13 cellular contexts compared by ENCODE assay signal in genomic region chr6:87772597-87773530, GRCh38.
DNase-seq lines count a peak whose midpoint lies in the region; ATAC-seq and TF ChIP-seq lines count a peak whose summit lies in the region.
"Had no signal": no experiment of that assay in that cellular context is flagged by ENCODE, and none has a peak within 500 bp of the region (broad histone marks: within the 10 kb centered on the region; RNA-seq: fewer than 3 reads in every experiment).

No MANE protein-coding gene starts in this region.

- TF ChIP-seq CTCF in AG10803 (conservative IDR thresholded peaks at IDR 0.05; ENCODE audit: low read length) (no peak), HFF-Myc (IDR thresholded peaks at IDR 0.05; ENCODE audit: low read depth, low read length, missing control alignments) (no peak), SK-N-SH (IDR thresholded peaks at IDR 0.05) (no peak), left lung (IDR thresholded peaks at IDR 0.05) (no peak), suprapubic skin (IDR thresholded peaks at IDR 0.05) (no peak)

- 47% methylated on average over 6 of the region's 6 CpGs for WGBS in SK-N-SH (ENCODE audit: low lambda C conversion rate)
- 71% methylated on average over 6 of the region's 6 CpGs for WGBS in suprapubic skin

- no peak overlapping the region for H3K9ac ChIP-seq in SK-N-SH

- no peak overlapping the region for H3K4me3 ChIP-seq in AG10803 (ENCODE audit: low read length)
- H3K4me3 ChIP-seq in HFF-Myc (replicated peaks; ENCODE audit: low read depth, low read length), result no peak overlapping the region
- 0 out of 4 replicates have a peak overlapping the region, but pooled peaks of 1 of the 2 experiments have one; percentile 7 for H3K4me3 ChIP-seq in SK-N-SH (ENCODE audit: low read depth in 2 of 2, low read length in 1 of 2)
- H3K4me3 ChIP-seq in left lung, result no peak overlapping the region
- H3K4me3 ChIP-seq in suprapubic skin, result no peak overlapping the region
- H3K4me3 ChIP-seq: mucosa of descending colon, PC-9, stomach had no signal

- H3K9me2 ChIP-seq in SK-N-SH, result no peaks in the 10 kb centered on the region

- POLR2A ChIA-PET in SK-N-SH (lab: Yijun Ruan, JAX), result interaction anchor here (0.9 to 1.9 kb wide), 2 partner anchors 71 to 75 kb away, joined by 4 to 12 read pairs; partner anchors contain the start of gene AKIRIN2

- H3K4me1 ChIP-seq in SK-N-SH (ENCODE audit: control insufficient read depth in 1 of 2, insufficient read depth in 2 of 2, low read depth in 1 of 2, low read length in 1 of 2) (peaks cover 0 to 9% of the 10 kb centered on the region in 2 experiments; a peak in 2 of 4 replicates), left lung (no peaks in the 10 kb centered on the region), suprapubic skin (no peaks in the 10 kb centered on the region)

- H3K36me3 ChIP-seq in SK-N-SH (replicated peaks in 1 of 2; ENCODE audit: control insufficient read depth in 1 of 2, insufficient read depth in 2 of 2, low read length in 1 of 2) (no peaks in the 10 kb centered on the region), left lung (no peaks in the 10 kb centered on the region), suprapubic skin (no peaks in the 10 kb centered on the region)
- H3K36me3 ChIP-seq: stomach had no signal

- H3K79me2 ChIP-seq in SK-N-SH (ENCODE audit: insufficient read depth), result no peaks in the 10 kb centered on the region

- H3K9me3 ChIP-seq in SK-N-SH (no peaks in the 10 kb centered on the region), left lung (no peaks in the 10 kb centered on the region), suprapubic skin (no peaks in the 10 kb centered on the region)
- H3K9me3 ChIP-seq: mucosa of descending colon, stomach had no signal

- TF ChIP-seq EP300 in SK-N-SH (IDR thresholded peaks at IDR 0.05; ENCODE audit: borderline replicate concordance in 1 of 2, low read depth in 1 of 2, low read length in 1 of 2) (peak in 1 of 2 experiments; percentile 42; a peak in 1 of 4 replicates), suprapubic skin (IDR thresholded peaks at IDR 0.05) (no peak)

- CTCF ChIA-PET in SK-N-SH (lab: Yijun Ruan, JAX), result interaction anchor here (1.2 to 1.5 kb wide), 2 partner anchors 10 to 59 kb away, joined by 3 to 4 read pairs; no protein-coding TSS in a partner anchor

- DNase-seq in AG10803 (ENCODE audit: low read depth), result peak; percentile 54
- peak; percentile 88 for DNase-seq in HFF-Myc (ENCODE audit: extremely low read depth, low read depth)
- peak; percentile 55 for DNase-seq in SK-N-SH
- no peak for DNase-seq in left lung
- DNase-seq in suprapubic skin (ENCODE audit: low spot score in 2 of 2), result no peak
- no peak for DNase-seq in AML-193 (lab: John Stamatoyannopoulos, UW)
- DNase-seq in COLO668 (lab: John Stamatoyannopoulos, UW; ENCODE audit: unreplicated experiment), result no peak
- DNase-seq: activated CD4-positive, alpha-beta memory T cell treated with anti-CD3 and anti-CD28 coated beads, Interleukin-2, amount 10 ng/mL, durations not matched to agents 7 days and 5 days; CD4-positive, alpha-beta memory T cell; mucosa of descending colon; PC-9; stomach had no signal

- no peak overlapping the region for H3K4me2 ChIP-seq in SK-N-SH
- H3K4me2 ChIP-seq: PC-9 had no signal

- ATAC-seq in left lung (peak; percentile 55), HG03442 (IDR thresholded peaks at IDR 0.05; ENCODE audit: unreplicated experiment) (no peak)
- ATAC-seq: mucosa of descending colon had no signal

- no peak for TF ChIP-seq POLR2A in suprapubic skin (IDR thresholded peaks at IDR 0.05)

- H3F3A ChIP-seq in SK-N-SH (replicated peaks; ENCODE audit: insufficient read depth), result no peaks in the 10 kb centered on the region

- TF ChIP-seq RAD21 in SK-N-SH (IDR thresholded peaks at IDR 0.05; ENCODE audit: low read length), result no peak; the same call in 1 of the 2 replicates

- H3K27me3 ChIP-seq in SK-N-SH (ENCODE audit: insufficient read depth) (no peaks in the 10 kb centered on the region), left lung (no peaks in the 10 kb centered on the region), suprapubic skin (no peaks in the 10 kb centered on the region)
- H3K27me3 ChIP-seq: stomach had no signal

- H4K20me1 ChIP-seq in SK-N-SH (ENCODE audit: insufficient read depth), result no peaks in the 10 kb centered on the region

- peak overlapping the region; percentile 45; the same call in 1 of the 2 replicates for H2AFZ ChIP-seq in SK-N-SH (ENCODE audit: low read depth)
- H2AFZ ChIP-seq: PC-9 had no signal

- H3K27ac ChIP-seq in SK-N-SH (ENCODE audit: low read depth in 2 of 2, low read length in 1 of 2) (peak overlapping the region; percentile 4 to 86; a peak in 3 of 4 replicates), left lung (no peak overlapping the region), suprapubic skin (no peak overlapping the region)
- H3K27ac ChIP-seq: PC-9, stomach had no signal

- intact Hi-C loops in left lung (cut with DNase I), result no loop called here

TF ChIP-seq in SK-N-SH, 30 proteins besides CTCF, POLR2A, EP300 and RAD21:
- TF ChIP-seq CHD2 (IDR thresholded peaks at IDR 0.05; ENCODE audit: low read length, partially characterized antibody), result peak; percentile 34
- TF ChIP-seq FOXM1 (IDR thresholded peaks at IDR 0.05; ENCODE audit: low read depth), result no peak
- no peak for TF ChIP-seq GABPA (IDR thresholded peaks at IDR 0.05; ENCODE audit: low read depth)
- no peak for TF ChIP-seq SIN3A (IDR thresholded peaks at IDR 0.05; ENCODE audit: borderline replicate concordance, low read depth, low read length)
- no peak for TF ChIP-seq USF2 (IDR thresholded peaks at IDR 0.05; ENCODE audit: borderline replicate concordance, low read depth, low read length)
- no peak for TF ChIP-seq NFIC (IDR thresholded peaks at IDR 0.05; ENCODE audit: borderline replicate concordance)
- no peak for TF ChIP-seq JUND (IDR thresholded peaks at IDR 0.05)
- no peak for TF ChIP-seq IRF3 (IDR thresholded peaks at IDR 0.05; ENCODE audit: low read depth, low read length)
- peak; percentile 18; the same call in 1 of the 2 replicates for TF ChIP-seq MXI1 (IDR thresholded peaks at IDR 0.05; ENCODE audit: low read depth, low read length)
- no peak for TF ChIP-seq NRF1 (IDR thresholded peaks at IDR 0.05; ENCODE audit: low read depth, low read length)
- no peak for TF ChIP-seq TAF1 (IDR thresholded peaks at IDR 0.05; ENCODE audit: borderline replicate concordance, low read depth, low read length)
- no peak for TF ChIP-seq RFX5 (IDR thresholded peaks at IDR 0.05; ENCODE audit: low read length)
- peak; percentile 31 for TF ChIP-seq TCF12 (IDR thresholded peaks at IDR 0.05)
- TF ChIP-seq YY1 (IDR thresholded peaks at IDR 0.05; ENCODE audit: low read depth), result no peak
- TF ChIP-seq MAX (IDR thresholded peaks at IDR 0.05; ENCODE audit: low read depth), result no peak
- TF ChIP-seq ZBTB33 (IDR thresholded peaks at IDR 0.05; ENCODE audit: borderline replicate concordance, low read depth), result no peak
- TF ChIP-seq ELF1 (IDR thresholded peaks at IDR 0.05), result no peak
- TF ChIP-seq GATA2 (CRISPR knock-in tag; IDR thresholded peaks at IDR 0.05), result peak; percentile 73
- TF ChIP-seq RCOR1 (IDR thresholded peaks at IDR 0.05; ENCODE audit: low read length), result peak; percentile 58; the same call in 1 of the 2 replicates
- TF ChIP-seq TEAD4 (IDR thresholded peaks at IDR 0.05; ENCODE audit: borderline replicate concordance, insufficient read depth), result no peak

Comparison
In these comparisons a context has a peak if more than half of its experiments do, and no peak if none do; other contexts are left out.
1. DNase-seq: peak in AG10803 (single experiment), HFF-Myc (single experiment) and SK-N-SH (single experiment); none in left lung (0 of 2), suprapubic skin (0 of 2), AML-193 (0 of 2) and COLO668 (single experiment).
2. H3K27ac ChIP-seq: peak in SK-N-SH (2 of 2); none in left lung (0 of 2) and suprapubic skin (single experiment).